1 cellular context compared by ENCODE assay signal in the genomic region with DNA sequence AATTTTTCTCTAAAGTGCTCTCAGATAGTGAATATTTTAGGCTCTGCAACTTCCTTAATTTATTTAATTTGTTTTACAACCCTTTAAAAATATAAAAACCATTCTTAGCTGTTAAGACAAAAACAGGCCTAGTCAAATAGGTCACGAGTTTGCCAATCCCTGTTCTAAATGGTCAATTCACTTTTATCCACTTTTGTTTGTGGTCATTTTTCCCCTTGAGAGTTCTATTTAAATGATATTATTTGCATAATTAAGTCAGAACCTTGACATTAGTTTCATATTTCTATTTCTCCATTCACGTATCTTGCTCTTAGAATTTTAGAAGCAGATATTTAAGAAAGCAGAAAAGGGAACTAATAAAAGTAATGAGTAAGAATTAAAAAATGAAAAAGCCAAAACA.
TF ChIP-seq lines count a peak whose summit lies in the region.

No MANE protein-coding gene starts in this region.

TF ChIP-seq in K562, 482 proteins besides CTCF, POLR2A, EP300 and RAD21:
- TF ChIP-seq, protein P1, sequence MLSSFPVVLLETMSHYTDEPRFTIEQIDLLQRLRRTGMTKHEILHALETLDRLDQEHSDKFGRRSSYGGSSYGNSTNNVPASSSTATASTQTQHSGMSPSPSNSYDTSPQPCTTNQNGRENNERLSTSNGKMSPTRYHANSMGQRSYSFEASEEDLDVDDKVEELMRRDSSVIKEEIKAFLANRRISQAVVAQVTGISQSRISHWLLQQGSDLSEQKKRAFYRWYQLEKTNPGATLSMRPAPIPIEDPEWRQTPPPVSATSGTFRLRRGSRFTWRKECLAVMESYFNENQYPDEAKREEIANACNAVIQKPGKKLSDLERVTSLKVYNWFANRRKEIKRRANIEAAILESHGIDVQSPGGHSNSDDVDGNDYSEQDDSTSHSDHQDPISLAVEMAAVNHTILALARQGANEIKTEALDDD (IDR thresholded peaks at IDR 0.05), result no peak
- TF ChIP-seq PATZ1 (CRISPR knock-in tag; IDR thresholded peaks at IDR 0.05; ENCODE audit: borderline replicate concordance) (no peak), PHF20 (IDR thresholded peaks at IDR 0.05; ENCODE audit: partially characterized antibody) (no peak), TAF15 (IDR thresholded peaks at IDR 0.05; ENCODE audit: low read depth, low read length) (no peak), CTCFL (IDR thresholded peaks at IDR 0.05; ENCODE audit: borderline replicate concordance, insufficient read depth, low read depth, low read length, poor library complexity, severe bottlenecking) (no peak)
- TF ChIP-seq, protein P2, sequence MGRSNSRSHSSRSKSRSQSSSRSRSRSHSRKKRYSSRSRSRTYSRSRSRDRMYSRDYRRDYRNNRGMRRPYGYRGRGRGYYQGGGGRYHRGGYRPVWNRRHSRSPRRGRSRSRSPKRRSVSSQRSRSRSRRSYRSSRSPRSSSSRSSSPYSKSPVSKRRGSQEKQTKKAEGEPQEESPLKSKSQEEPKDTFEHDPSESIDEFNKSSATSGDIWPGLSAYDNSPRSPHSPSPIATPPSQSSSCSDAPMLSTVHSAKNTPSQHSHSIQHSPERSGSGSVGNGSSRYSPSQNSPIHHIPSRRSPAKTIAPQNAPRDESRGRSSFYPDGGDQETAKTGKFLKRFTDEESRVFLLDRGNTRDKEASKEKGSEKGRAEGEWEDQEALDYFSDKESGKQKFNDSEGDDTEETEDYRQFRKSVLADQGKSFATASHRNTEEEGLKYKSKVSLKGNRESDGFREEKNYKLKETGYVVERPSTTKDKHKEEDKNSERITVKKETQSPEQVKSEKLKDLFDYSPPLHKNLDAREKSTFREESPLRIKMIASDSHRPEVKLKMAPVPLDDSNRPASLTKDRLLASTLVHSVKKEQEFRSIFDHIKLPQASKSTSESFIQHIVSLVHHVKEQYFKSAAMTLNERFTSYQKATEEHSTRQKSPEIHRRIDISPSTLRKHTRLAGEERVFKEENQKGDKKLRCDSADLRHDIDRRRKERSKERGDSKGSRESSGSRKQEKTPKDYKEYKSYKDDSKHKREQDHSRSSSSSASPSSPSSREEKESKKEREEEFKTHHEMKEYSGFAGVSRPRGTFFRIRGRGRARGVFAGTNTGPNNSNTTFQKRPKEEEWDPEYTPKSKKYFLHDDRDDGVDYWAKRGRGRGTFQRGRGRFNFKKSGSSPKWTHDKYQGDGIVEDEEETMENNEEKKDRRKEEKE (IDR thresholded peaks at IDR 0.05; ENCODE audit: borderline replicate concordance in 1 of 2, control insufficient read depth in 1 of 2, low read depth in 2 of 2, low read length in 1 of 2), result no peak
